ENCODE assay signal across 1 cellular context in genomic region chr6:85390775-85391174, GRCh38.
TF ChIP-seq lines count a peak whose summit lies in the region.

No MANE protein-coding gene starts in this region.

TF ChIP-seq in GM23338, 12 proteins besides CTCF, POLR2A, EP300 and RAD21 (continued from another document):
- TF ChIP-seq, protein P1, sequence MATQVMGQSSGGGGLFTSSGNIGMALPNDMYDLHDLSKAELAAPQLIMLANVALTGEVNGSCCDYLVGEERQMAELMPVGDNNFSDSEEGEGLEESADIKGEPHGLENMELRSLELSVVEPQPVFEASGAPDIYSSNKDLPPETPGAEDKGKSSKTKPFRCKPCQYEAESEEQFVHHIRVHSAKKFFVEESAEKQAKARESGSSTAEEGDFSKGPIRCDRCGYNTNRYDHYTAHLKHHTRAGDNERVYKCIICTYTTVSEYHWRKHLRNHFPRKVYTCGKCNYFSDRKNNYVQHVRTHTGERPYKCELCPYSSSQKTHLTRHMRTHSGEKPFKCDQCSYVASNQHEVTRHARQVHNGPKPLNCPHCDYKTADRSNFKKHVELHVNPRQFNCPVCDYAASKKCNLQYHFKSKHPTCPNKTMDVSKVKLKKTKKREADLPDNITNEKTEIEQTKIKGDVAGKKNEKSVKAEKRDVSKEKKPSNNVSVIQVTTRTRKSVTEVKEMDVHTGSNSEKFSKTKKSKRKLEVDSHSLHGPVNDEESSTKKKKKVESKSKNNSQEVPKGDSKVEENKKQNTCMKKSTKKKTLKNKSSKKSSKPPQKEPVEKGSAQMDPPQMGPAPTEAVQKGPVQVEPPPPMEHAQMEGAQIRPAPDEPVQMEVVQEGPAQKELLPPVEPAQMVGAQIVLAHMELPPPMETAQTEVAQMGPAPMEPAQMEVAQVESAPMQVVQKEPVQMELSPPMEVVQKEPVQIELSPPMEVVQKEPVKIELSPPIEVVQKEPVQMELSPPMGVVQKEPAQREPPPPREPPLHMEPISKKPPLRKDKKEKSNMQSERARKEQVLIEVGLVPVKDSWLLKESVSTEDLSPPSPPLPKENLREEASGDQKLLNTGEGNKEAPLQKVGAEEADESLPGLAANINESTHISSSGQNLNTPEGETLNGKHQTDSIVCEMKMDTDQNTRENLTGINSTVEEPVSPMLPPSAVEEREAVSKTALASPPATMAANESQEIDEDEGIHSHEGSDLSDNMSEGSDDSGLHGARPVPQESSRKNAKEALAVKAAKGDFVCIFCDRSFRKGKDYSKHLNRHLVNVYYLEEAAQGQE (IDR thresholded peaks at IDR 0.05; ENCODE audit: unreplicated experiment), result no peak
- TF ChIP-seq EZH2phosphoT487 (IDR thresholded peaks at IDR 0.05; ENCODE audit: unreplicated experiment) (no peak), ZNF114 (CRISPR knock-in tag; IDR thresholded peaks at IDR 0.05) (no peak), NANOG (IDR thresholded peaks at IDR 0.05; ENCODE audit: borderline replicate concordance) (no peak), ZNF331 (CRISPR knock-in tag; IDR thresholded peaks at IDR 0.05; ENCODE audit: low read depth) (no peak), EZH2 (IDR thresholded peaks at IDR 0.05; ENCODE audit: low read depth, unreplicated experiment) (no peak), CREB1 (CRISPR knock-in tag; IDR thresholded peaks at IDR 0.05; ENCODE audit: low read depth) (no peak), STAT1 (IDR thresholded peaks at IDR 0.05; ENCODE audit: unreplicated experiment) (no peak), JUNB (IDR thresholded peaks at IDR 0.05; ENCODE audit: unreplicated experiment) (no peak)
- TF ChIP-seq, protein P2, sequence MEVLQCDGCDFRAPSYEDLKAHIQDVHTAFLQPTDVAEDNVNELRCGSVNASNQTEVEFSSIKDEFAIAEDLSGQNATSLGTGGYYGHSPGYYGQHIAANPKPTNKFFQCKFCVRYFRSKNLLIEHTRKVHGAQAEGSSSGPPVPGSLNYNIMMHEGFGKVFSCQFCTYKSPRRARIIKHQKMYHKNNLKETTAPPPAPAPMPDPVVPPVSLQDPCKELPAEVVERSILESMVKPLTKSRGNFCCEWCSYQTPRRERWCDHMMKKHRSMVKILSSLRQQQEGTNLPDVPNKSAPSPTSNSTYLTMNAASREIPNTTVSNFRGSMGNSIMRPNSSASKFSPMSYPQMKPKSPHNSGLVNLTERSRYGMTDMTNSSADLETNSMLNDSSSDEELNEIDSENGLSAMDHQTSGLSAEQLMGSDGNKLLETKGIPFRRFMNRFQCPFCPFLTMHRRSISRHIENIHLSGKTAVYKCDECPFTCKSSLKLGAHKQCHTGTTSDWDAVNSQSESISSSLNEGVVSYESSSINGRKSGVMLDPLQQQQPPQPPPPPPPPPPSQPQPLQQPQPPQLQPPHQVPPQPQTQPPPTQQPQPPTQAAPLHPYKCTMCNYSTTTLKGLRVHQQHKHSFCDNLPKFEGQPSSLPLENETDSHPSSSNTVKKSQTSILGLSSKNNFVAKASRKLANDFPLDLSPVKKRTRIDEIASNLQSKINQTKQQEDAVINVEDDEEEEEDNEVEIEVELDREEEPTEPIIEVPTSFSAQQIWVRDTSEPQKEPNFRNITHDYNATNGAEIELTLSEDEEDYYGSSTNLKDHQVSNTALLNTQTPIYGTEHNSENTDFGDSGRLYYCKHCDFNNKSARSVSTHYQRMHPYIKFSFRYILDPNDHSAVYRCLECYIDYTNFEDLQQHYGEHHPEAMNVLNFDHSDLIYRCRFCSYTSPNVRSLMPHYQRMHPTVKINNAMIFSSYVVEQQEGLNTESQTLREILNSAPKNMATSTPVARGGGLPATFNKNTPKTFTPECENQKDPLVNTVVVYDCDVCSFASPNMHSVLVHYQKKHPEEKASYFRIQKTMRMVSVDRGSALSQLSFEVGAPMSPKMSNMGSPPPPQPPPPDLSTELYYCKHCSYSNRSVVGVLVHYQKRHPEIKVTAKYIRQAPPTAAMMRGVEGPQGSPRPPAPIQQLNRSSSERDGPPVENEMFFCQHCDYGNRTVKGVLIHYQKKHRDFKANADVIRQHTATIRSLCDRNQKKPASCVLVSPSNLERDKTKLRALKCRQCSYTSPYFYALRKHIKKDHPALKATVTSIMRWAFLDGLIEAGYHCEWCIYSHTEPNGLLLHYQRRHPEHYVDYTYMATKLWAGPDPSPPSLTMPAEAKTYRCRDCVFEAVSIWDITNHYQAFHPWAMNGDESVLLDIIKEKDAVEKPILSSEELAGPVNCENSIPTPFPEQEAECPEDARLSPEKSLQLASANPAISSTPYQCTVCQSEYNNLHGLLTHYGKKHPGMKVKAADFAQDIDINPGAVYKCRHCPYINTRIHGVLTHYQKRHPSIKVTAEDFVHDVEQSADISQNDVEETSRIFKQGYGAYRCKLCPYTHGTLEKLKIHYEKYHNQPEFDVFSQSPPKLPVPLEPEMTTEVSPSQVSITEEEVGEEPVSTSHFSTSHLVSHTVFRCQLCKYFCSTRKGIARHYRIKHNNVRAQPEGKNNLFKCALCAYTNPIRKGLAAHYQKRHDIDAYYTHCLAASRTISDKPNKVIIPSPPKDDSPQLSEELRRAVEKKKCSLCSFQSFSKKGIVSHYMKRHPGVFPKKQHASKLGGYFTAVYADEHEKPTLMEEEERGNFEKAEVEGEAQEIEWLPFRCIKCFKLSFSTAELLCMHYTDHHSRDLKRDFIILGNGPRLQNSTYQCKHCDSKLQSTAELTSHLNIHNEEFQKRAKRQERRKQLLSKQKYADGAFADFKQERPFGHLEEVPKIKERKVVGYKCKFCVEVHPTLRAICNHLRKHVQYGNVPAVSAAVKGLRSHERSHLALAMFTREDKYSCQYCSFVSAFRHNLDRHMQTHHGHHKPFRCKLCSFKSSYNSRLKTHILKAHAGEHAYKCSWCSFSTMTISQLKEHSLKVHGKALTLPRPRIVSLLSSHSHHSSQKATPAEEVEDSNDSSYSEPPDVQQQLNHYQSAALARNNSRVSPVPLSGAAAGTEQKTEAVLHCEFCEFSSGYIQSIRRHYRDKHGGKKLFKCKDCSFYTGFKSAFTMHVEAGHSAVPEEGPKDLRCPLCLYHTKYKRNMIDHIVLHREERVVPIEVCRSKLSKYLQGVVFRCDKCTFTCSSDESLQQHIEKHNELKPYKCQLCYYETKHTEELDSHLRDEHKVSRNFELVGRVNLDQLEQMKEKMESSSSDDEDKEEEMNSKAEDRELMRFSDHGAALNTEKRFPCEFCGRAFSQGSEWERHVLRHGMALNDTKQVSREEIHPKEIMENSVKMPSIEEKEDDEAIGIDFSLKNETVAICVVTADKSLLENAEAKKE (CRISPR knock-in tag; IDR thresholded peaks at IDR 0.05), result no peak
